ENCODE assay signal across 11 cellular contexts in the genomic region with DNA sequence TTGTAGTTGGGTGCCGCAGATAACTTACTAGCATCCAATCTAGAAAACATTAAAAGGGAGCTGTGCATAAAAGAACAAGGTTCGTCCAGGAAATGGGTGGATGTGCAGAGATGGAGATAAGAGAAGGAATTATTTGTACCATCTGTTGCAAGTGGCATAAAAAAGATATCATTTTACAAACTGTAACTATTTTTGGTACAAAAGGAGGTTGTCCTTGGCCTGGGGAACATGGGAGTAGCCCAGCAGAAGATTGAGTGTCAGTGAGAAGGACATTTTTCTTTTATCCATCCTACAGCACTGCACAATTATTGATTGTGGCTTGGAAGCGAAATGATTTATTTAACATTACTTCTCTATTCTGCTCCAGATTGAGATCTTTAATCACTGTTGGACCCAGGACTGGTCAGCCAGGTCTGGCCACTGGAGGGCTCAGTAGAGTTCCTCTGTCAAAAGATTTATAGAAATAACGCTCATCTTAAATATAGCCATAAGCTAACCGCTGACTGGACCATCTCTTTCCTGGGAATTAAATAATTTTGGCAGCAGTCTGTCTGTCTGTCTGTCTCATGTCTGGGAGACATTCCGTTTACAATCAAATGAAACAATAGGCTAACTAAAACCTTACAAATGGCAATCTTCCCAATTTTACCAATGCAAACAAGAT.
A peak's percentile ranks its signal among the peaks of the same experiment; 100 is the strongest.
DNase-seq lines count a peak whose midpoint lies in the region; TF ChIP-seq lines count a peak whose summit lies in the region.
"Had no signal": no experiment of that assay in that cellular context is flagged by ENCODE, and none has a peak within 500 bp of the region (broad histone marks: within the 10 kb centered on the region; RNA-seq: fewer than 3 reads in every experiment).

No MANE protein-coding gene starts in this region.

- peaks cover 12% of the 10 kb centered on the region for H3K79me2 ChIP-seq in GM23248 (ENCODE audit: insufficient read depth)

- peak overlapping the region; percentile 53; the same call in 1 of the 2 replicates for H3K9ac ChIP-seq in GM23248

- H3K4me3 ChIP-seq in GM23248 (peak overlapping the region; percentile 5; the same call in 1 of the 2 replicates), esophagus squamous epithelium (no peak overlapping the region)

- peak overlapping the region; percentile 18; the same call in 1 of the 2 replicates for H2AFZ ChIP-seq in GM23248

- in situ Hi-C loops in GM23248 (cut with MboI) = no loop called here
- in situ Hi-C loops in SK-MEL-5 (cut with HindIII; ENCODE audit: low pct_unique_long_range_greater_than_20kb, low sequenced_read_pairs) = no loop called here

- no peaks in the 10 kb centered on the region for H3K9me3 Mint-ChIP-seq in progenitor cell of endocrine pancreas (ENCODE audit: low read depth)
- H3K9me3 Mint-ChIP-seq: activated B cell treated with CpG ODN at 0.5 μM for 24 hours had no signal

- intact Hi-C loops in esophagus squamous epithelium (cut with DNase I) = no loop called here

- H3K27me3 Mint-ChIP-seq in progenitor cell of endocrine pancreas = no peaks in the 10 kb centered on the region
- H3K27me3 Mint-ChIP-seq: activated B cell treated with CpG ODN at 0.5 μM for 24 hours had no signal

- no peaks in the 10 kb centered on the region for H3K9me2 ChIP-seq in GM23248 (ENCODE audit: insufficient read depth)

- H3F3A ChIP-seq in GM23248 (ENCODE audit: insufficient read depth) = peaks cover 54% of the 10 kb centered on the region

- no peaks in the 10 kb centered on the region for H4K20me1 ChIP-seq in GM23248 (ENCODE audit: insufficient read depth)

- H3K27me3 ChIP-seq in GM23248 (replicated peaks; ENCODE audit: insufficient read depth) (no peaks in the 10 kb centered on the region), esophagus squamous epithelium (no peaks in the 10 kb centered on the region)

- H3K36me3 Mint-ChIP-seq in progenitor cell of endocrine pancreas (ENCODE audit: insufficient read depth) = peaks cover 10% of the 10 kb centered on the region

- H3K4me1 ChIP-seq in GM23248 (ENCODE audit: insufficient read depth) (peaks cover 55% of the 10 kb centered on the region), esophagus squamous epithelium (peaks cover 4 to 63% (median 19%) of the 10 kb centered on the region in 3 donors)

- no peaks in the 10 kb centered on the region for H3K36me3 ChIP-seq in GM23248 (ENCODE audit: low read depth)
- peaks cover 0 to 41% (median 0%) of the 10 kb centered on the region in 3 donors for H3K36me3 ChIP-seq in esophagus squamous epithelium

- H3K27ac ChIP-seq in GM23248 (peak overlapping the region; percentile 92), esophagus squamous epithelium (peak overlapping the region; percentile 79 to 87 (median 86))

- H3K27ac Mint-ChIP-seq in progenitor cell of endocrine pancreas = peak overlapping the region; percentile 57
- H3K27ac Mint-ChIP-seq: activated B cell treated with CpG ODN at 0.5 μM for 24 hours had no signal

- peaks cover 46% of the 10 kb centered on the region for H3K4me1 Mint-ChIP-seq in progenitor cell of endocrine pancreas (ENCODE audit: low read depth)
- H3K4me1 Mint-ChIP-seq: activated B cell treated with CpG ODN at 0.5 μM for 24 hours had no signal

- no peak for TF ChIP-seq CTCF in esophagus squamous epithelium (IDR thresholded peaks at IDR 0.05)
- peak; percentile 11 for TF ChIP-seq CTCF in progenitor cell of endocrine pancreas (IDR thresholded peaks at IDR 0.05; ENCODE audit: unreplicated experiment)

- H3K4me2 ChIP-seq in GM23248 (ENCODE audit: unreplicated experiment) = peak overlapping the region; percentile 73

- H3K9me3 ChIP-seq in GM23248 (ENCODE audit: low read depth) (no peaks in the 10 kb centered on the region), esophagus squamous epithelium (no peaks in the 10 kb centered on the region)

- WGBS in GM23248 (ENCODE audit: low coverage in 1 of 2, low lambda C conversion rate in 2 of 2, missing lambda C conversion rate in 2 of 2), 2 experiments = 88% methylated on average over 6 of the region's 6 CpGs
- 72% methylated on average over 6 of the region's 6 CpGs for WGBS in esophagus squamous epithelium, 2 donors

- no peak for TF ChIP-seq POLR2A in esophagus squamous epithelium (IDR thresholded peaks at IDR 0.05)

- no peak overlapping the region for H3K4me3 Mint-ChIP-seq in progenitor cell of endocrine pancreas (ENCODE audit: low read depth)
- H3K4me3 Mint-ChIP-seq: activated B cell treated with CpG ODN at 0.5 μM for 24 hours had no signal

- DNase-seq in GM23248 (peak; percentile 31), SK-MEL-5 (ENCODE audit: low read depth, low spot score) (peak; percentile 20), esophagus squamous epithelium (lab: John Stamatoyannopoulos, UW) (no peak), progenitor cell of endocrine pancreas (ENCODE audit: low spot score, unreplicated experiment) (no peak), NCI-H1105 treated with DMSO at 0.1 percent for 48 hours (lab: John Stamatoyannopoulos, UW) (no peak), NCI-H748 treated with DMSO at 0.1 percent for 48 hours (lab: John Stamatoyannopoulos, UW) (no peak), HPDE6-E6E7 (ENCODE audit: extremely low spot score) (no peak), NCI-H1105 (lab: John Stamatoyannopoulos, UW) (no peak)
- DNase-seq: activated B cell treated with CpG ODN at 0.5 μM for 24 hours, hippocampal formation, NCI-H446 had no signal

Comparison
In these comparisons a context has a peak if more than half of its experiments do, and no peak if none do; other contexts are left out.
1. DNase-seq: peak in GM23248 (single experiment) and SK-MEL-5 (single experiment); none in esophagus squamous epithelium (single experiment), progenitor cell of endocrine pancreas (single experiment), NCI-H1105 treated with DMSO at 0.1 percent for 48 hours (single experiment), NCI-H748 treated with DMSO at 0.1 percent for 48 hours (single experiment), HPDE6-E6E7 (single experiment) and NCI-H1105 (single experiment).